ENCODE assay signal across 1 cellular context in genomic region chr19:41397086-41398041, GRCh38.
TF ChIP-seq lines count a peak whose summit lies in the region.

Gene BCKDHA, plus strand, starts transcription at chr19:41397818. Its CDS starts 10 bp downstream, at chr19:41397828.
Gene EXOSC5, minus strand, starts transcription at chr19:41397359. Its CDS starts 31 bp downstream, at chr19:41397328.

TF ChIP-seq in GM12878, 131 proteins besides CTCF, POLR2A, EP300 and RAD21 (continued from another document):
- peak; percentile 98 for TF ChIP-seq NKRF (conservative IDR thresholded peaks at IDR 0.05)
